Comparison of ENCODE assay signal across 31 cellular contexts in the genomic region with DNA sequence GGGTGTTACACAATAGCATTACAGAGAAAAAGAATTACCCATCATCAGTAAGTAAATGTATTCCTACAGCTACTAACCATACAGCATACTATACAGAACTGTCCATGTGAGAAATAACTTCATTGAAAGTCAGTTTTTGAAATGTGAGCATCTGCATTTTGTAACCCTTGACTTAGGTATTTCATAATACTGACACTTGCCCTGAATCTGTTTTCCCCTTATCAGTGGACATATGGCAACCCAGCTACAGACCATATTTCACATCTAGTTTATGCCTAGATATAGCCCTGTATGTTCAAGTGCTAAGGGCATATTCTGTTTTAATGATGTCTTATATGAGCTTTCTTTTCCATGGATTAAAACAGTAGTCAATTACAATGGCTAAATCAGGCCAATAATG.
"Had no signal": no experiment of that assay in that cellular context is flagged by ENCODE, and none has a peak within 500 bp of the region (broad histone marks: within the 10 kb centered on the region; RNA-seq: fewer than 3 reads in every experiment).

No MANE protein-coding gene starts in this region.

- H3K27ac Mint-ChIP-seq: activated naive CD8-positive, alpha-beta T cell; mesothelial cell of epicardium; naive B cell; stimulated activated naive B cell treated with anti-CD40 and anti-IgM and Interleukin-4, amounts not matched to agents 10 μg/mL and 1 μg/mL and 100 μg/mL, for 72 hours had no signal

- H3K9me3 ChIP-seq: body of pancreas, colonic mucosa, psoas muscle, sigmoid colon, stomach, tibial artery, upper lobe of right lung had no signal

- H3K36me3 ChIP-seq: colonic mucosa, sigmoid colon, stomach, tibial artery, upper lobe of right lung had no signal

- H3K9me3 Mint-ChIP-seq: stimulated activated naive B cell treated with anti-CD40 and anti-IgM and Interleukin-4, amounts not matched to agents 10 μg/mL and 1 μg/mL and 100 μg/mL, for 72 hours had no signal

- H3K79me2 ChIP-seq: parathyroid adenoma had no signal

- H3K4me1 Mint-ChIP-seq: mesothelial cell of epicardium, neural crest cell had no signal

- H3K9ac ChIP-seq: parathyroid adenoma had no signal

- H3K4me3 Mint-ChIP-seq: activated naive CD8-positive, alpha-beta T cell; mesothelial cell of epicardium; naive B cell; neural crest cell; stimulated activated naive B cell treated with anti-CD40 and anti-IgM and Interleukin-4, amounts not matched to agents 10 μg/mL and 1 μg/mL and 100 μg/mL, for 72 hours had no signal

- H3K4me1 ChIP-seq: body of pancreas, colonic mucosa, psoas muscle, sigmoid colon, stomach, tibial artery, upper lobe of right lung had no signal

- H3K4me3 ChIP-seq: body of pancreas, colonic mucosa, psoas muscle, sigmoid colon, stomach, tibial artery, upper lobe of right lung had no signal

- H3K27me3 ChIP-seq: body of pancreas, colonic mucosa, sigmoid colon, stomach, tibial artery, upper lobe of right lung had no signal

- ATAC-seq: activated CD4-positive, CD25-positive, alpha-beta regulatory T cell treated with anti-CD3 and anti-CD28 coated beads, Interleukin-2, amount 50 U/mL, for 24 hours; body of pancreas; left colon; psoas muscle; stimulated activated naive B cell treated with anti-CD40 and anti-IgM and Interleukin-4, amounts not matched to agents 10 μg/mL and 1 μg/mL and 100 μg/mL, for 72 hours; upper lobe of right lung had no signal

- H3K27me3 Mint-ChIP-seq: activated naive CD8-positive, alpha-beta T cell; naive B cell; stimulated activated naive B cell treated with anti-CD40 and anti-IgM and Interleukin-4, amounts not matched to agents 10 μg/mL and 1 μg/mL and 100 μg/mL, for 72 hours had no signal

- H2AFZ ChIP-seq: parathyroid adenoma had no signal

- DNase-seq: activated CD4-positive, alpha-beta T cell treated with anti-CD3 and anti-CD28 coated beads for 48 hours; activated CD4-positive, alpha-beta T cell treated with anti-CD3 and anti-CD28 coated beads, Interleukin-2, amount 50 U/mL, for 48 hours; activated CD8-positive, alpha-beta memory T cell treated with anti-CD3 and anti-CD28 coated beads for 24 hours; activated effector memory CD4-positive, alpha-beta T cell treated with Interleukin-2 at 50 U/mL for 16 hours; activated naive CD4-positive, alpha-beta T cell treated with Interleukin-2 at 50 U/mL for 16 hours; aorta; body of pancreas; colonic mucosa; effector CD8-positive, alpha-beta T cell; head of caudate nucleus; hippocampal formation; kidney; left colon; mammary epithelial cell; naive B cell; nucleus accumbens; psoas muscle; sigmoid colon; small intestine; stimulated activated CD4-positive, alpha-beta T cell treated with anti-CD3 and anti-CD28 coated beads, Interleukin-4, amount 100 ng/mL, for 24 hours; stimulated activated naive B cell treated with anti-CD40 and anti-IgM and Interleukin-4, amounts not matched to agents 10 μg/mL and 1 μg/mL and 100 μg/mL, for 72 hours; stomach; T-helper 9 cell; tibial artery; upper lobe of right lung had no signal

- H3K27ac ChIP-seq: body of pancreas, colonic mucosa, parathyroid adenoma, psoas muscle, sigmoid colon, stomach, tibial artery, upper lobe of right lung, VCaP had no signal
